Comparison of ENCODE assay signal across 17 cellular contexts in the genomic region with DNA sequence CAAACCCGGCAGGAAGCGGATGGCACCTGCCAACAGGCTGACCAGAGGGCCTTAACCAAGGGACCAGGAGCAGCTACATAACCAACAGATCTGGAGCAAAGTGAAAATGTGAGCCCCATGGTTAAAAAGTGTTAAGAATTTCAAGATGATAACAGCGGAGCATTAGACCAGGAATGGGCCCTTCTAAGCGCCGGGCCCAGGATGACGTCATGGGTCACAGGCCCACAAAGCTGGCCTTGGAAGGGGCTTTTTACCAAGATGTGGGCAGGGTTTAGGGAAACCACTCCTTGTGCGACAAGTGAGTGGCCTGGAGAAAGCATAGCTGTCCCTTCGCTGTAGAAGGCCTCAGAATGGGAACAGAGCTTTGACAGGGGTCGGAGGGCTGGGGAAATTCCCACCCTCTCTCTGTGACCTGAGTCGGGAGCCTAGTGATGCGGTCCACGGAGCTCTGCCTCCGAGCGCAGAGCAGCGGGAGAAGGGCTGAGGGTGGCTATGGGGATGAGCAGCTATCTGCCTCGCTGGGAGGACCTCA.
DNase-seq lines count a peak whose midpoint lies in the region; ATAC-seq, FAIRE-seq and TF ChIP-seq lines count a peak whose summit lies in the region.
"Had no signal": no experiment of that assay in that cellular context is flagged by ENCODE, and none has a peak within 500 bp of the region (broad histone marks: within the 10 kb centered on the region; RNA-seq: fewer than 3 reads in every experiment).

No MANE protein-coding gene starts in this region.

- H3K9me3 Mint-ChIP-seq in endothelial cell (ENCODE audit: unreplicated experiment) (no peaks in the 10 kb centered on the region), nephron progenitor cell (peaks cover 12% of the 10 kb centered on the region)
- H3K9me3 Mint-ChIP-seq in activated naive CD8-positive, alpha-beta T cell treated with anti-CD3 and anti-CD28 coated beads, Interleukin-2, amount 50 U/mL, for 24 hours, result no peaks in the 10 kb centered on the region

- no peak for TF ChIP-seq POLR2A in HepG2 (IDR thresholded peaks at IDR 0.05; ENCODE audit: insufficient read depth in 1 of 2, low read depth in 2 of 2, low read length in 2 of 2)
- TF ChIP-seq POLR2A in right lobe of liver (IDR thresholded peaks at IDR 0.05), result no peak

- H3K36me3 ChIP-seq in HepG2 (replicated peaks in 1 of 2; ENCODE audit: control insufficient read depth in 1 of 2, insufficient read depth in 2 of 2, low read length in 2 of 2), result no peaks in the 10 kb centered on the region
- no peaks in the 10 kb centered on the region for H3K36me3 ChIP-seq in right lobe of liver
- H3K36me3 ChIP-seq: HAP-1 had no signal

- H3K9ac ChIP-seq in HepG2 (ENCODE audit: insufficient read depth, low read depth, low read length), result no peak overlapping the region

- H3K27ac ChIP-seq in HepG2 (ENCODE audit: extremely low read length, insufficient read depth, low read length) (no peak overlapping the region), right lobe of liver (no peak overlapping the region)

- no peak overlapping the region for H2AFZ ChIP-seq in HepG2 (ENCODE audit: low read length)

- peaks cover 9% of the 10 kb centered on the region for H3K4me1 Mint-ChIP-seq in endothelial cell (ENCODE audit: unreplicated experiment)
- peaks cover 78% of the 10 kb centered on the region for H3K4me1 Mint-ChIP-seq in nephron progenitor cell
- H3K4me1 Mint-ChIP-seq in activated naive CD8-positive, alpha-beta T cell treated with anti-CD3 and anti-CD28 coated beads, Interleukin-2, amount 50 U/mL, for 24 hours, result no peaks in the 10 kb centered on the region
- H3K4me1 Mint-ChIP-seq: B cell had no signal

- H3K79me2 ChIP-seq in HepG2 (ENCODE audit: insufficient read depth, low read length), result no peaks in the 10 kb centered on the region

- peaks cover 23 to 70% of the 10 kb centered on the region in 2 experiments for H3K27me3 ChIP-seq in HepG2 (ENCODE audit: control insufficient read depth in 1 of 2, insufficient read depth in 2 of 2, low read length in 2 of 2)
- no peaks in the 10 kb centered on the region for H3K27me3 ChIP-seq in right lobe of liver

- H3K4me3 Mint-ChIP-seq in endothelial cell (ENCODE audit: unreplicated experiment), result no peak overlapping the region
- H3K4me3 Mint-ChIP-seq in nephron progenitor cell, result no peak overlapping the region
- no peak overlapping the region for H3K4me3 Mint-ChIP-seq in activated naive CD8-positive, alpha-beta T cell treated with anti-CD3 and anti-CD28 coated beads, Interleukin-2, amount 50 U/mL, for 24 hours
- H3K4me3 Mint-ChIP-seq: B cell had no signal

- TF ChIP-seq RAD21 in HepG2 (CRISPR knock-in tag; IDR thresholded peaks at IDR 0.05), result no peak

- in situ Hi-C loops in HepG2 (cut with HindIII; ENCODE audit: extremely low pct_ligation_motif_present, low pct_unique_long_range_greater_than_20kb), result no loop called here

- FAIRE-seq in HepG2 (lab: Jason Lieb, UNC), result no peak
- FAIRE-seq: G401.6 had no signal

- no peak overlapping the region for H3K4me2 ChIP-seq in HepG2 (ENCODE audit: low read depth, low read length)

- H3K36me3 Mint-ChIP-seq in endothelial cell (ENCODE audit: low read depth, unreplicated experiment) (peaks cover 3% of the 10 kb centered on the region), nephron progenitor cell (ENCODE audit: low read depth) (peaks cover 5% of the 10 kb centered on the region)
- H3K36me3 Mint-ChIP-seq in activated naive CD8-positive, alpha-beta T cell treated with anti-CD3 and anti-CD28 coated beads, Interleukin-2, amount 50 U/mL, for 24 hours (ENCODE audit: low read depth), result no peaks in the 10 kb centered on the region

- BruUV-seq in HepG2 (replicated peaks; lab: Mats Ljungman, UMichigan), result no TSS peak

- intact Hi-C loops in HepG2 (cut with micrococcal nuclease; ENCODE audit: unreplicated experiment), result no loop called here
- intact Hi-C loops in right lobe of liver (cut with DNase I), result no loop called here

- POLR2A ChIA-PET in HepG2 (lab: Yijun Ruan, JAX), result no interaction called here

- no peak for DNase-seq in HepG2 (ENCODE audit: low spot score)
- no peak for DNase-seq in right lobe of liver
- no peak for DNase-seq in endothelial cell (ENCODE audit: low spot score)
- DNase-seq in nephron progenitor cell, result no peak
- DNase-seq in hippocampal formation (lab: John Stamatoyannopoulos, UW), result no peak
- no peak for DNase-seq in activated naive CD8-positive, alpha-beta T cell treated with anti-CD3 and anti-CD28 coated beads, Interleukin-2, amount 50 U/mL, for 24 hours
- DNase-seq: DMS 273 treated with DMSO at 0.1 percent for 48 hours, DND-41, KG1, NCI-H1417 treated with DMSO at 0.1 percent for 48 hours, NCI-H1930, NCI-H526 had no signal

- H3K27me3 Mint-ChIP-seq in endothelial cell (ENCODE audit: unreplicated experiment) (peaks cover 5% of the 10 kb centered on the region), nephron progenitor cell (ENCODE audit: low read depth, poor library complexity) (peaks cover 18% of the 10 kb centered on the region)
- peaks cover 15% of the 10 kb centered on the region for H3K27me3 Mint-ChIP-seq in activated naive CD8-positive, alpha-beta T cell treated with anti-CD3 and anti-CD28 coated beads, Interleukin-2, amount 50 U/mL, for 24 hours

- H3K4me1 ChIP-seq in HepG2 (ENCODE audit: insufficient read depth, low read length) (no peaks in the 10 kb centered on the region), right lobe of liver (no peaks in the 10 kb centered on the region)
- H3K4me1 ChIP-seq: HAP-1 had no signal

- ATAC-seq in HepG2, result no peak; the same call in 2 of the 3 replicates
- no peak for ATAC-seq in right lobe of liver
- ATAC-seq in HG03095 (IDR thresholded peaks at IDR 0.05; ENCODE audit: unreplicated experiment), result no peak
- ATAC-seq in HG02973 (IDR thresholded peaks at IDR 0.05; ENCODE audit: unreplicated experiment), result no peak
- no peak for ATAC-seq in activated naive CD8-positive, alpha-beta T cell treated with anti-CD3 and anti-CD28 coated beads, Interleukin-2, amount 50 U/mL, for 24 hours

- H3K9me3 ChIP-seq in HepG2 (ENCODE audit: low read length), result no peaks in the 10 kb centered on the region
- H3K9me3 ChIP-seq in right lobe of liver, result no peaks in the 10 kb centered on the region
- H3K9me3 ChIP-seq: HAP-1 had no signal

- CTCF ChIA-PET in HepG2 (lab: Yijun Ruan, JAX; ENCODE audit: low intra/inter-chr PET ratio, low total read pairs), result no interaction called here

- no peak for TF ChIP-seq EP300 in HepG2 (IDR thresholded peaks at IDR 0.05; ENCODE audit: low read depth in 2 of 2, low read length in 2 of 2)
- no peak for TF ChIP-seq EP300 in HepG2 (CRISPR knock-in tag; IDR thresholded peaks at IDR 0.05; ENCODE audit: borderline replicate concordance)

- no peaks in the 10 kb centered on the region for H4K20me1 ChIP-seq in HepG2 (ENCODE audit: insufficient read depth, low read length)

- H3K4me3 ChIP-seq in HepG2 (replicated peaks in 1 of 3; ENCODE audit: insufficient read depth in 1 of 3, low read depth in 2 of 3, low read length in 3 of 3), result no peak overlapping the region
- no peak overlapping the region for H3K4me3 ChIP-seq in right lobe of liver
- H3K4me3 ChIP-seq: HAP-1 had no signal

- TF ChIP-seq CTCF in HepG2 (CRISPR knock-in tag; IDR thresholded peaks at IDR 0.05), result no peak
- no peak for TF ChIP-seq CTCF in right lobe of liver (IDR thresholded peaks at IDR 0.05)
- TF ChIP-seq CTCF in endothelial cell (IDR thresholded peaks at IDR 0.05; ENCODE audit: unreplicated experiment), result peak; percentile 19
- no peak for TF ChIP-seq CTCF in nephron progenitor cell (IDR thresholded peaks at IDR 0.05)

- WGBS in HepG2 (ENCODE audit: low lambda C conversion rate), result 29% methylated on average over 16 of the region's 16 CpGs
- 72% methylated on average over 5 of the region's 16 CpGs for WGBS in right lobe of liver (ENCODE audit: insufficient coverage, low coverage, low lambda C conversion rate, missing lambda C conversion rate)

- H3K27ac Mint-ChIP-seq in endothelial cell (ENCODE audit: unreplicated experiment) (no peak overlapping the region), nephron progenitor cell (peak overlapping the region; percentile 92)
- H3K27ac Mint-ChIP-seq in activated naive CD8-positive, alpha-beta T cell treated with anti-CD3 and anti-CD28 coated beads, Interleukin-2, amount 50 U/mL, for 24 hours, result no peak overlapping the region
- H3K27ac Mint-ChIP-seq: B cell had no signal

TF ChIP-seq in HepG2, 621 proteins besides CTCF, POLR2A, EP300 and RAD21:
- no peak for TF ChIP-seq NFKB2 (CRISPR knock-in tag; IDR thresholded peaks at IDR 0.05; ENCODE audit: borderline replicate concordance)
- TF ChIP-seq FOXP1 (IDR thresholded peaks at IDR 0.05), result no peak
- TF ChIP-seq FOXP1 (CRISPR knock-in tag; IDR thresholded peaks at IDR 0.05), result no peak
- TF ChIP-seq ATF7 (IDR thresholded peaks at IDR 0.05), result peak; percentile 99
- no peak for TF ChIP-seq ATF7 (CRISPR knock-in tag; IDR thresholded peaks at IDR 0.05)
- TF ChIP-seq ELF1 (CRISPR knock-in tag; IDR thresholded peaks at IDR 0.05), result no peak
- no peak for TF ChIP-seq NR2F1 (CRISPR knock-in tag; IDR thresholded peaks at IDR 0.05)
- TF ChIP-seq SAP130 (CRISPR knock-in tag; IDR thresholded peaks at IDR 0.05; ENCODE audit: low read depth), result no peak
- peak; percentile 93 for TF ChIP-seq CREB1 (IDR thresholded peaks at IDR 0.05)
- no peak for TF ChIP-seq CREB1 (CRISPR knock-in tag; IDR thresholded peaks at IDR 0.05)
- no peak for TF ChIP-seq SP4 (CRISPR knock-in tag; IDR thresholded peaks at IDR 0.05)
